17 cellular contexts compared by ENCODE assay signal in the genomic region with DNA sequence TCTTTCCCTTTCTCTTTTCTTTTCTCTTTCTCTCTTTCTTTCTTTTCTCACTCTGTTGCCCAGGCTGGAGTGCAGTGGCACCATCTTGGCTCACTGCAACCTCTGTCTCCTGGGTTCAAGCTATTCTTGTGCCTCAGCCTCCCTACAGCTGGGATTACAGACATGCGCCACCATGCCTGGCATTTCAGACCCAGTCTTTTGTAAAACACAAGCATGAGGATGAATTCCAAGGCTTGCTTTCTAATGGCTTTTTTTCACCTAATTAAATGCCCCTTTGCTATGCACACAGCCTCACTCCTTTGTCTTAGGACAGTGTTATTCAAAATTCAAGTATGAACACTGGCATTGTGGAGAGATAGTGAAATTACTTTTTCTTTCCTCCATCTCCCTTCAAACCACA. TPM values are rescaled to one million over a fixed set of nuclear protein-coding genes. Genes with fewer than 3 reads are reported as not detected.
DNase-seq lines count a peak whose midpoint lies in the region; ATAC-seq and TF ChIP-seq lines count a peak whose summit lies in the region.
"Had no signal": no experiment of that assay in that cellular context is flagged by ENCODE, and none has a peak within 500 bp of the region (broad histone marks: within the 10 kb centered on the region; RNA-seq: fewer than 3 reads in every experiment).

No MANE protein-coding gene starts in this region.

- H3K4me2 ChIP-seq in hepatocyte, result no peak overlapping the region
- H3K4me2 ChIP-seq: A549 had no signal

- H3K27ac Mint-ChIP-seq in activated naive CD8-positive, alpha-beta T cell treated with anti-CD3 and anti-CD28 coated beads, Interleukin-2, amount 50 U/mL, for 24 hours, result peak overlapping the region; percentile 44
- H3K27ac Mint-ChIP-seq in activated naive CD8-positive, alpha-beta T cell treated with anti-CD3 and anti-CD28 coated beads for 36 hours, result no peak overlapping the region
- peak overlapping the region; percentile 8 for H3K27ac Mint-ChIP-seq in dendritic cell treated with granulocyte-macrophage colony-stimulating factor and Interleukin-4, amounts not matched to agents 40 ng/mL and 50 ng/mL, for 4 days

- no peaks in the 10 kb centered on the region for H3K27me3 Mint-ChIP-seq in activated naive CD8-positive, alpha-beta T cell treated with anti-CD3 and anti-CD28 coated beads, Interleukin-2, amount 50 U/mL, for 24 hours
- H3K27me3 Mint-ChIP-seq in activated naive CD8-positive, alpha-beta T cell treated with anti-CD3 and anti-CD28 coated beads for 36 hours, result no peaks in the 10 kb centered on the region
- peaks cover 7% of the 10 kb centered on the region for H3K27me3 Mint-ChIP-seq in dendritic cell treated with granulocyte-macrophage colony-stimulating factor and Interleukin-4, amounts not matched to agents 40 ng/mL and 50 ng/mL, for 4 days

- peaks cover 10% of the 10 kb centered on the region for H3K79me2 ChIP-seq in hepatocyte

- H3K27me3 ChIP-seq in HUES64 (ENCODE audit: insufficient read depth, low read length) (no peaks in the 10 kb centered on the region), hepatocyte (no peaks in the 10 kb centered on the region), upper lobe of right lung (no peaks in the 10 kb centered on the region)
- H3K27me3 ChIP-seq: BE2C, MG63, SJSA1 had no signal

- H3K27ac ChIP-seq in HUES64 (ENCODE audit: low read depth, low read length) (peak overlapping the region; percentile 53; the same call in 1 of the 2 replicates), hepatocyte (no peak overlapping the region), upper lobe of right lung (no peak overlapping the region)
- H3K27ac ChIP-seq: SJSA1 had no signal

- no peaks in the 10 kb centered on the region for H3K36me3 Mint-ChIP-seq in activated naive CD8-positive, alpha-beta T cell treated with anti-CD3 and anti-CD28 coated beads, Interleukin-2, amount 50 U/mL, for 24 hours (ENCODE audit: low read depth)
- peaks cover 4% of the 10 kb centered on the region for H3K36me3 Mint-ChIP-seq in activated naive CD8-positive, alpha-beta T cell treated with anti-CD3 and anti-CD28 coated beads for 36 hours
- H3K36me3 Mint-ChIP-seq in dendritic cell treated with granulocyte-macrophage colony-stimulating factor and Interleukin-4, amounts not matched to agents 40 ng/mL and 50 ng/mL, for 4 days (ENCODE audit: low read depth), result peaks cover 1% of the 10 kb centered on the region

- no peaks in the 10 kb centered on the region for H4K20me1 ChIP-seq in hepatocyte (ENCODE audit: insufficient read depth, poor library complexity, severe bottlenecking)

- TF ChIP-seq CTCF in hepatocyte (IDR thresholded peaks at IDR 0.05; ENCODE audit: poor library complexity) (no peak), upper lobe of right lung (IDR thresholded peaks at IDR 0.05) (no peak)

- intact Hi-C loops in dendritic cell treated with granulocyte-macrophage colony-stimulating factor and Interleukin-4, amounts not matched to agents 40 ng/mL and 50 ng/mL, for 4 days (cut with micrococcal nuclease), result no loop called here
- intact Hi-C loops in upper lobe of right lung (cut with DNase I), result no loop called here

- H3K4me3 Mint-ChIP-seq in activated naive CD8-positive, alpha-beta T cell treated with anti-CD3 and anti-CD28 coated beads, Interleukin-2, amount 50 U/mL, for 24 hours, result no peak overlapping the region
- no peak overlapping the region for H3K4me3 Mint-ChIP-seq in activated naive CD8-positive, alpha-beta T cell treated with anti-CD3 and anti-CD28 coated beads for 36 hours
- H3K4me3 Mint-ChIP-seq in dendritic cell treated with granulocyte-macrophage colony-stimulating factor and Interleukin-4, amounts not matched to agents 40 ng/mL and 50 ng/mL, for 4 days, result no peak overlapping the region

- H3K9ac ChIP-seq in HUES64 (ENCODE audit: low read depth, low read length), result no peak overlapping the region

- no peak overlapping the region for H2AFZ ChIP-seq in hepatocyte

- ATAC-seq in activated naive CD8-positive, alpha-beta T cell treated with anti-CD3 and anti-CD28 coated beads, Interleukin-2, amount 50 U/mL, for 24 hours, result no peak
- ATAC-seq in GM19324 (IDR thresholded peaks at IDR 0.05; ENCODE audit: low FRiP score, unreplicated experiment) (no peak), upper lobe of right lung (no peak)
- ATAC-seq: A549 had no signal

- H3K4me1 Mint-ChIP-seq in activated naive CD8-positive, alpha-beta T cell treated with anti-CD3 and anti-CD28 coated beads, Interleukin-2, amount 50 U/mL, for 24 hours, result peaks cover 42% of the 10 kb centered on the region
- H3K4me1 Mint-ChIP-seq in activated naive CD8-positive, alpha-beta T cell treated with anti-CD3 and anti-CD28 coated beads for 36 hours, result peaks cover 31% of the 10 kb centered on the region
- peaks cover 27% of the 10 kb centered on the region for H3K4me1 Mint-ChIP-seq in dendritic cell treated with granulocyte-macrophage colony-stimulating factor and Interleukin-4, amounts not matched to agents 40 ng/mL and 50 ng/mL, for 4 days (ENCODE audit: low read depth)

- no peak for DNase-seq in activated naive CD8-positive, alpha-beta T cell treated with anti-CD3 and anti-CD28 coated beads, Interleukin-2, amount 50 U/mL, for 24 hours
- no peak for DNase-seq in activated naive CD8-positive, alpha-beta T cell treated with anti-CD3 and anti-CD28 coated beads for 36 hours
- DNase-seq in hepatocyte (ENCODE audit: low spot score), result no peak
- no peak for DNase-seq in upper lobe of right lung
- DNase-seq: BE2C, DMS53, GF-D8, MG63, NCI-H1417, NCI-H1694 treated with DMSO at 0.1 percent for 48 hours, NCI-H446, NCI-H526 had no signal

- 64% methylated on average over 1 of the region's 1 CpG for WGBS in HUES64
- WGBS in hepatocyte (ENCODE audit: low lambda C conversion rate, missing lambda C conversion rate), result 100% methylated on average over 1 of the region's 1 CpG

- H3K4me3 ChIP-seq in HUES64 (ENCODE audit: low read length), result no peak overlapping the region
- H3K4me3 ChIP-seq in hepatocyte, result no peak overlapping the region
- no peak overlapping the region for H3K4me3 ChIP-seq in upper lobe of right lung
- H3K4me3 ChIP-seq: A549, MG63, SJSA1 had no signal

- H3K4me1 ChIP-seq in HUES64 (ENCODE audit: insufficient read depth, low read length), result peaks cover 34% of the 10 kb centered on the region
- H3K4me1 ChIP-seq in hepatocyte (ENCODE audit: insufficient read depth), result peaks cover 9% of the 10 kb centered on the region
- peaks cover 12% of the 10 kb centered on the region for H3K4me1 ChIP-seq in upper lobe of right lung

- no peaks in the 10 kb centered on the region for H3K36me3 ChIP-seq in HUES64 (ENCODE audit: insufficient read depth, low read length)
- no peaks in the 10 kb centered on the region for H3K36me3 ChIP-seq in hepatocyte (replicated peaks; ENCODE audit: insufficient read depth, low read depth)
- no peaks in the 10 kb centered on the region for H3K36me3 ChIP-seq in upper lobe of right lung
- H3K36me3 ChIP-seq: BE2C, SJSA1 had no signal

- H3K9me2 ChIP-seq in hepatocyte (replicated peaks; ENCODE audit: insufficient read depth), result no peaks in the 10 kb centered on the region

- no peaks in the 10 kb centered on the region for H3K9me3 Mint-ChIP-seq in activated naive CD8-positive, alpha-beta T cell treated with anti-CD3 and anti-CD28 coated beads, Interleukin-2, amount 50 U/mL, for 24 hours
- no peaks in the 10 kb centered on the region for H3K9me3 Mint-ChIP-seq in activated naive CD8-positive, alpha-beta T cell treated with anti-CD3 and anti-CD28 coated beads for 36 hours
- no peaks in the 10 kb centered on the region for H3K9me3 Mint-ChIP-seq in dendritic cell treated with granulocyte-macrophage colony-stimulating factor and Interleukin-4, amounts not matched to agents 40 ng/mL and 50 ng/mL, for 4 days

- H3K9me3 ChIP-seq in HUES64 (ENCODE audit: insufficient read depth, low read depth, low read length), result no peaks in the 10 kb centered on the region
- H3K9me3 ChIP-seq in hepatocyte (ENCODE audit: low read depth), result no peaks in the 10 kb centered on the region
- no peaks in the 10 kb centered on the region for H3K9me3 ChIP-seq in upper lobe of right lung
- H3K9me3 ChIP-seq: A549, BE2C, SJSA1 had no signal

RNA-seq across cellular contexts. Expression of a gene that starts 6.0 kb away (rescaled TPM):
- total RNA-seq in activated naive CD8-positive, alpha-beta T cell treated with anti-CD3 and anti-CD28 coated beads for 36 hours, result 100 to 1,000 TPM; 227 to 230 TPM
- polyA plus RNA-seq in HUES64 (2013, experiment 1 of 2), result 197 TPM
- 203 TPM for polyA plus RNA-seq in HUES64 (2013, experiment 2 of 2)
- 372 and 373 TPM in 2 replicates for total RNA-seq in hepatocyte
- polyA plus RNA-seq in hepatocyte, result 139 and 144 TPM in 2 replicates
- 343 TPM for total RNA-seq in upper lobe of right lung
